1 cellular context compared by ENCODE assay signal in the genomic region with DNA sequence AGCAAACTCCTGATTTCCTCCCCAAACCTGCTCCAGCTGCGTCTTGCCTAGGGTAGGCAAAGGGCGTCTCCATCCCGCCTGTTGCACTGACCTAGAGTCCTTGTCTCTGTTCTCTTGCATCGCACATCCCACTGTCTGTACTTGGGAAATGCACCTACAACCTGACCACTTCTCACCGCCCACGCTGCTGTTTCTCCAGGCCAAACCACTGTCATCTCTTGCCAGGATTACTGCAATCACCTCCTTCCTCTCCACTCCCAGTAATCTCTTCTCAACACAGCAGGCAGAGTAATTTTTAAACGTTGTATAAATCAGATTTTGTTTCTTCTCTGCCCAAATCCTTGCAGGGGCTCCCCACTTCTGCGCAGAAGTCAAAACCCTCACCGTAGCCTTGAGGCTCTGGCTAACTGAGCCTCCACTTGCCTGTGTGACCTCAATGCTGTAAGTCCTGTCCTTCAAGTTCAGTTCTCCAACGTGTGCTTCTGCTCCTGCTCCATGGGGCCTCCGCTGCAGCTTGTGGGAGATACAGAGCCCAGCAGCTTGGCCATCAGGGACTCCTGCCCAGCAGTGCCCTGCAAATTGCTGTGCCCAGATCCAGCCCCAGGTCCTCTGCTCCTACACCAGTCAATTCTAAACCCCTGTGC.
TF ChIP-seq lines count a peak whose summit lies in the region.

No MANE protein-coding gene starts in this region.

TF ChIP-seq in HEK293, 187 proteins besides CTCF, POLR2A, EP300 and RAD21:
- TF ChIP-seq, protein P1, sequence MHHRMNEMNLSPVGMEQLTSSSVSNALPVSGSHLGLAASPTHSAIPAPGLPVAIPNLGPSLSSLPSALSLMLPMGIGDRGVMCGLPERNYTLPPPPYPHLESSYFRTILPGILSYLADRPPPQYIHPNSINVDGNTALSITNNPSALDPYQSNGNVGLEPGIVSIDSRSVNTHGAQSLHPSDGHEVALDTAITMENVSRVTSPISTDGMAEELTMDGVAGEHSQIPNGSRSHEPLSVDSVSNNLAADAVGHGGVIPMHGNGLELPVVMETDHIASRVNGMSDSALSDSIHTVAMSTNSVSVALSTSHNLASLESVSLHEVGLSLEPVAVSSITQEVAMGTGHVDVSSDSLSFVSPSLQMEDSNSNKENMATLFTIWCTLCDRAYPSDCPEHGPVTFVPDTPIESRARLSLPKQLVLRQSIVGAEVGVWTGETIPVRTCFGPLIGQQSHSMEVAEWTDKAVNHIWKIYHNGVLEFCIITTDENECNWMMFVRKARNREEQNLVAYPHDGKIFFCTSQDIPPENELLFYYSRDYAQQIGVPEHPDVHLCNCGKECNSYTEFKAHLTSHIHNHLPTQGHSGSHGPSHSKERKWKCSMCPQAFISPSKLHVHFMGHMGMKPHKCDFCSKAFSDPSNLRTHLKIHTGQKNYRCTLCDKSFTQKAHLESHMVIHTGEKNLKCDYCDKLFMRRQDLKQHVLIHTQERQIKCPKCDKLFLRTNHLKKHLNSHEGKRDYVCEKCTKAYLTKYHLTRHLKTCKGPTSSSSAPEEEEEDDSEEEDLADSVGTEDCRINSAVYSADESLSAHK (tag by site-specific recombination; IDR thresholded peaks at IDR 0.05), result no peak
- TF ChIP-seq SCRT2 (tag by site-specific recombination; IDR thresholded peaks at IDR 0.05), result peak; percentile 33; the same call in 1 of the 2 replicates
- TF ChIP-seq, protein P2, sequence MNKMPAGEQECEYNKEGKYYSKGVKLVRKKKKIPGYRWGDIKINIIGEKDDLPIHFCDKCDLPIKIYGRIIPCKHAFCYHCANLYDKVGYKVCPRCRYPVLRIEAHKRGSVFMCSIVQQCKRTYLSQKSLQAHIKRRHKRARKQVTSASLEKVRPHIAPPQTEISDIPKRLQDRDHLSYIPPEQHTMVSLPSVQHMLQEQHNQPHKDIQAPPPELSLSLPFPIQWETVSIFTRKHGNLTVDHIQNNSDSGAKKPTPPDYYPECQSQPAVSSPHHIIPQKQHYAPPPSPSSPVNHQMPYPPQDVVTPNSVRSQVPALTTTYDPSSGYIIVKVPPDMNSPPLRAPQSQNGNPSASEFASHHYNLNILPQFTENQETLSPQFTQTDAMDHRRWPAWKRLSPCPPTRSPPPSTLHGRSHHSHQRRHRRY (tag by site-specific recombination; IDR thresholded peaks at IDR 0.05), result no peak
- peak; percentile 74 for TF ChIP-seq EGR2 (tag by site-specific recombination; IDR thresholded peaks at IDR 0.05; ENCODE audit: low read depth)
- TF ChIP-seq ZFHX2 (tag by site-specific recombination; conservative IDR thresholded peaks at IDR 0.05), result peak; percentile 82
- no peak for TF ChIP-seq ZSCAN16 (tag by site-specific recombination; IDR thresholded peaks at IDR 0.05)
